34 cellular contexts compared by ENCODE assay signal in the genomic region with DNA sequence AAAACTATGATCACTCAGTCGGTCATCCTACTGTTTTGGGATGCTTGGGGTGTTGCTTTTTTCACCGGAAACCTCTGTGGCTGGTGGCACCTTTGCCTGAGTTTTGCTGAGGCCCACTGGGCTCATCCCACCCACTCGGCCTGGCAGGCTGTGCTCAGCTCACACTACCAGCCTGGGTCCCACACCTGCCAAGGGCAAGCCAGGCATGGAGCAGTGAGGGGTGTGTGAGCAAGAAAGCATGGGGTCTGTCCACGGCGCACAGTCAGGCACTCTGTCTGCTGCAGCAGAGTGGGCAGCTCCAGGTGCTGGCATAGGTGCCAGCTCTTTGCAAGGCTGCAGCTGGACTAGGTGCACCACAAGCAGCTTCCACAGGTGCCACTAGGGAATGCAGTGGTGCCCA.
"Had no signal": no experiment of that assay in that cellular context is flagged by ENCODE, and none has a peak within 500 bp of the region (broad histone marks: within the 10 kb centered on the region; RNA-seq: fewer than 3 reads in every experiment).

No MANE protein-coding gene starts in this region.

- H3K4me1 ChIP-seq: adrenal gland, ascending aorta, body of pancreas, breast epithelium had no signal

- H3K27me3 ChIP-seq: adrenal gland, ascending aorta, body of pancreas, breast epithelium, cardiac muscle cell had no signal

- ATAC-seq: activated naive CD4-positive, alpha-beta T cell treated with anti-CD3 and anti-CD28 coated beads, Interleukin-2, amount 50 U/mL, for 72 hours; activated naive CD8-positive, alpha-beta T cell treated with anti-CD3 and anti-CD28 coated beads, Interleukin-2, amount 50 U/mL, for 24 hours; activated T-cell treated with anti-CD3 and anti-CD28 coated beads, Interleukin-2, amount 50 U/mL, for 4 hours; activated T-cell treated with anti-CD3 and anti-CD28 coated beads, Interleukin-2, amount 50 U/mL, for 72 hours; activated T-helper 17 cell treated with anti-CD3 and anti-CD28 coated beads, Interleukin-2, amount 50 U/mL, for 72 hours; body of pancreas had no signal

- H3K4me3 ChIP-seq: adrenal gland, ascending aorta, body of pancreas, breast epithelium, cardiac muscle cell had no signal

- H3K27ac ChIP-seq: adrenal gland, ascending aorta, body of pancreas, brain microvascular endothelial cell, cardiac muscle cell had no signal

- H3K9me3 ChIP-seq: adrenal gland, ascending aorta, body of pancreas, breast epithelium had no signal

- FAIRE-seq: astrocyte had no signal

- H3K36me3 ChIP-seq: adrenal gland, ascending aorta, brain microvascular endothelial cell, breast epithelium, cardiac muscle cell had no signal

- DNase-seq: activated effector memory CD4-positive, alpha-beta T cell treated with anti-CD3 and anti-CD28 coated beads, Interleukin-2, amount 50 U/mL, for 16 hours; activated effector memory CD4-positive, alpha-beta T cell treated with Interleukin-2 at 50 U/mL for 16 hours; activated gamma-delta T cell; activated gamma-delta T cell treated with Interleukin-2 at 50 U/mL for 16 hours; activated naive CD4-positive, alpha-beta T cell; activated naive CD4-positive, alpha-beta T cell treated with anti-CD3 and anti-CD28 coated beads for 36 hours; activated naive CD4-positive, alpha-beta T cell treated with anti-CD3 and anti-CD28 coated beads, Interleukin-2, amount 10 ng/mL, durations not matched to agents 7 days and 5 days; activated naive CD4-positive, alpha-beta T cell treated with anti-CD3 and anti-CD28 coated beads, Interleukin-2, amount 50 U/mL, for 16 hours; activated naive CD4-positive, alpha-beta T cell treated with Interleukin-2 at 50 U/mL for 16 hours; activated naive CD8-positive, alpha-beta T cell treated with anti-CD3 and anti-CD28 coated beads for 36 hours; activated naive CD8-positive, alpha-beta T cell treated with anti-CD3 and anti-CD28 coated beads, Interleukin-2, amount 10 ng/mL, durations not matched to agents 7 days and 5 days; activated naive CD8-positive, alpha-beta T cell treated with anti-CD3 and anti-CD28 coated beads, Interleukin-2, amount 50 U/mL, for 24 hours; activated T-cell treated with anti-CD3 and anti-CD28 coated beads for 4 hours; activated T-cell treated with anti-CD3 and anti-CD28 coated beads, Interleukin-2, amount 50 U/mL, for 1 hour; activated T-cell treated with anti-CD3 and anti-CD28 coated beads, Interleukin-2, amount 50 U/mL, for 24 hours; activated T-cell treated with anti-CD3 and anti-CD28 coated beads, Interleukin-2, amount 50 U/mL, for 4 hours; activated T-cell treated with anti-CD3 and anti-CD28 coated beads, Interleukin-2, amount 50 U/mL, for 48 hours; activated T-cell treated with anti-CD3 and anti-CD28 coated beads, Interleukin-2, amount 50 U/mL, for 72 hours; adrenal gland; amniotic stem cell; amygdala; anterior cingulate cortex; aorta; body of pancreas; brain microvascular endothelial cell; caudate nucleus; central memory CD4-positive, alpha-beta T cell; cerebellar nuclear complex had no signal
